Comparison of ENCODE assay signal across 10 cellular contexts in genomic region chr19:893775-894090, GRCh38. TPM values are rescaled to one million over a fixed set of nuclear protein-coding genes. Genes with fewer than 3 reads are reported as not detected.
DNase-seq lines count a peak whose midpoint lies in the region; FAIRE-seq and TF ChIP-seq lines count a peak whose summit lies in the region.
"Had no signal": no experiment of that assay in that cellular context is flagged by ENCODE, and none has a peak within 500 bp of the region (broad histone marks: within the 10 kb centered on the region; RNA-seq: fewer than 3 reads in every experiment).

No MANE protein-coding gene starts in this region.

- TF ChIP-seq CTCF in tibial nerve (IDR thresholded peaks at IDR 0.05), result no peak

- H2BK5ac ChIP-seq in mesenchymal stem cell (ENCODE audit: low read depth, low read length, poor library complexity, severe bottlenecking), result no peak overlapping the region

- no peak for FAIRE-seq in urothelium cell line (lab: Jason Lieb, UNC)

- no peaks in the 10 kb centered on the region for H3K27me3 Mint-ChIP-seq in activated naive CD4-positive, alpha-beta T cell treated with anti-CD3 and anti-CD28 coated beads, Interleukin-2, amount 10 ng/mL, durations not matched to agents 7 days and 5 days
- H3K27me3 Mint-ChIP-seq in activated naive CD8-positive, alpha-beta T cell, result no peaks in the 10 kb centered on the region

- H3K79me1 ChIP-seq in mesenchymal stem cell (replicated peaks; ENCODE audit: low read length, poor library complexity, severe bottlenecking), result peaks cover 32% of the 10 kb centered on the region

- no peak overlapping the region for H3K18ac ChIP-seq in mesenchymal stem cell (ENCODE audit: low read depth in 1 of 2, low read length in 2 of 2)

- no peak overlapping the region for H2BK12ac ChIP-seq in mesenchymal stem cell (ENCODE audit: low read length in 2 of 2)

- H3K4me2 ChIP-seq in mesenchymal stem cell (ENCODE audit: low read length, poor library complexity, severe bottlenecking), result no peak overlapping the region

- CTCF ChIA-PET in activated naive CD4-positive, alpha-beta T cell treated with anti-CD3 and anti-CD28 coated beads, Interleukin-2, amount 10 ng/mL, durations not matched to agents 7 days and 5 days (lab: Charles Lee), result interaction anchor here (1.0 to 1.9 kb wide), 3 partner anchors 13 to 30 kb away, joined by 3 to 7 read pairs (median 4); no protein-coding TSS in a partner anchor

- no peak overlapping the region for H2AFZ ChIP-seq in mesenchymal stem cell (ENCODE audit: low read depth, low read length)

- H3K27me3 ChIP-seq in mesenchymal stem cell (ENCODE audit: control insufficient read depth in 1 of 2, insufficient read depth in 1 of 2, low read length in 2 of 2), result no peaks in the 10 kb centered on the region
- no peaks in the 10 kb centered on the region for H3K27me3 ChIP-seq in tibial nerve
- H3K27me3 ChIP-seq: BE2C had no signal

- no peak overlapping the region for H2AK5ac ChIP-seq in mesenchymal stem cell (ENCODE audit: low read length, severe bottlenecking)

- no peak overlapping the region for H4K91ac ChIP-seq in mesenchymal stem cell (ENCODE audit: low read length)

- H3K36me3 ChIP-seq in mesenchymal stem cell (ENCODE audit: control insufficient read depth in 1 of 2, insufficient read depth in 2 of 2, low read depth in 1 of 2, low read length in 2 of 2) (peaks cover 34 to 54% of the 10 kb centered on the region in 2 experiments), tibial nerve (peaks cover 0 to 40% (median 0%) of the 10 kb centered on the region in 3 donors)

- H2BK15ac ChIP-seq in mesenchymal stem cell (ENCODE audit: low read depth, poor library complexity, severe bottlenecking), result no peak overlapping the region

- H4K8ac ChIP-seq in mesenchymal stem cell (ENCODE audit: low read length), result no peak overlapping the region

- H3K27ac Mint-ChIP-seq in activated naive CD4-positive, alpha-beta T cell treated with anti-CD3 and anti-CD28 coated beads, Interleukin-2, amount 10 ng/mL, durations not matched to agents 7 days and 5 days, result peak overlapping the region; percentile 98
- H3K27ac Mint-ChIP-seq in activated naive CD8-positive, alpha-beta T cell, result peak overlapping the region; percentile 99

- H3K4me1 ChIP-seq in mesenchymal stem cell (ENCODE audit: control insufficient read depth, insufficient read depth, low read depth, low read length) (peaks cover 6% of the 10 kb centered on the region), tibial nerve (peaks cover 0 to 15% (median 3%) of the 10 kb centered on the region in 4 donors)
- H3K4me1 ChIP-seq: BE2C had no signal

- no peak for DNase-seq in activated naive CD4-positive, alpha-beta T cell treated with anti-CD3 and anti-CD28 coated beads, Interleukin-2, amount 10 ng/mL, durations not matched to agents 7 days and 5 days
- no peak for DNase-seq in activated naive CD4-positive, alpha-beta T cell treated with Interleukin-2 at 50 U/mL for 16 hours
- no peak for DNase-seq in mesenchymal stem cell
- DNase-seq in tibial nerve (ENCODE audit: low spot score in 2 of 2), result no peak
- no peak for DNase-seq in cortex of kidney (lab: John Stamatoyannopoulos, UW)
- no peak for DNase-seq in iPS-NIHi11 (ENCODE audit: low spot score)
- DNase-seq in urothelium cell line (ENCODE audit: low spot score), result no peak

- H3K27ac ChIP-seq in mesenchymal stem cell (ENCODE audit: low read length, poor library complexity, severe bottlenecking) (no peak overlapping the region), tibial nerve (peak overlapping the region in 2 of 4 donors; percentile 92 to 96)

- 81% methylated on average over 9 of the region's 12 CpGs for WGBS in mesenchymal stem cell
- WGBS in tibial nerve, 2 donors, result 72 to 75% methylated on average over 12 of the region's 12 CpGs

- H3K4ac ChIP-seq in mesenchymal stem cell (ENCODE audit: low read depth in 1 of 2, low read length in 2 of 2), result no peak overlapping the region

- peak overlapping the region; percentile 94 for H3K9ac ChIP-seq in mesenchymal stem cell (ENCODE audit: low read length)

- TF ChIP-seq EP300 in tibial nerve (IDR thresholded peaks at IDR 0.05), result no peak

- peaks cover 33% of the 10 kb centered on the region for H3K36me3 Mint-ChIP-seq in activated naive CD4-positive, alpha-beta T cell treated with anti-CD3 and anti-CD28 coated beads, Interleukin-2, amount 10 ng/mL, durations not matched to agents 7 days and 5 days
- no peaks in the 10 kb centered on the region for H3K36me3 Mint-ChIP-seq in activated naive CD8-positive, alpha-beta T cell

- peak overlapping the region; percentile 92 for H3K4me3 Mint-ChIP-seq in activated naive CD4-positive, alpha-beta T cell treated with anti-CD3 and anti-CD28 coated beads, Interleukin-2, amount 10 ng/mL, durations not matched to agents 7 days and 5 days
- H3K4me3 Mint-ChIP-seq in activated naive CD8-positive, alpha-beta T cell, result peak overlapping the region; percentile 92

- H3K14ac ChIP-seq in mesenchymal stem cell (ENCODE audit: low read length in 2 of 2), result no peak overlapping the region

- no peaks in the 10 kb centered on the region for H3K9me3 ChIP-seq in mesenchymal stem cell (ENCODE audit: control insufficient read depth, low read length)
- H3K9me3 ChIP-seq in tibial nerve, result no peaks in the 10 kb centered on the region
- H3K9me3 ChIP-seq: BE2C had no signal

- peaks cover 26% of the 10 kb centered on the region for H3K4me1 Mint-ChIP-seq in activated naive CD4-positive, alpha-beta T cell treated with anti-CD3 and anti-CD28 coated beads, Interleukin-2, amount 10 ng/mL, durations not matched to agents 7 days and 5 days
- H3K4me1 Mint-ChIP-seq in activated naive CD8-positive, alpha-beta T cell (ENCODE audit: low read depth), result peaks cover 16% of the 10 kb centered on the region

- TF ChIP-seq POLR2A in tibial nerve (IDR thresholded peaks at IDR 0.05), result no peak

- no peak overlapping the region for H3K23ac ChIP-seq in mesenchymal stem cell (ENCODE audit: low read length in 2 of 2)

- no peak overlapping the region for H2BK120ac ChIP-seq in mesenchymal stem cell (ENCODE audit: low read depth, low read length)

- no peaks in the 10 kb centered on the region for H3K9me3 Mint-ChIP-seq in activated naive CD4-positive, alpha-beta T cell treated with anti-CD3 and anti-CD28 coated beads, Interleukin-2, amount 10 ng/mL, durations not matched to agents 7 days and 5 days
- H3K9me3 Mint-ChIP-seq in activated naive CD8-positive, alpha-beta T cell (ENCODE audit: low read depth), result no peaks in the 10 kb centered on the region

- H3K4me3 ChIP-seq in mesenchymal stem cell (ENCODE audit: insufficient read depth in 1 of 2, low read depth in 1 of 2, low read length in 2 of 2), result peak overlapping the region in 1 of 2 experiments; percentile 78
- H3K4me3 ChIP-seq in tibial nerve, result peak overlapping the region; percentile 65 to 92 (median 83)

RNA-seq across cellular contexts. Expression of gene RNU6-9, which starts 0.4 kb away (rescaled TPM):
- not detected for polyA plus RNA-seq in mesenchymal stem cell (2013, experiment 1 of 2)
- not detected for polyA plus RNA-seq in mesenchymal stem cell (2013, experiment 2 of 2)
- total RNA-seq in tibial nerve, result not detected
- total RNA-seq: renal cortical epithelial cell had no signal

RNA-seq across cellular contexts. Expression of gene MED16, which starts 0.7 kb away (rescaled TPM):
- 19.4 TPM for polyA plus RNA-seq in mesenchymal stem cell (2013, experiment 1 of 2)
- 19.2 TPM for polyA plus RNA-seq in mesenchymal stem cell (2013, experiment 2 of 2)
- total RNA-seq in tibial nerve, result 10 to 100 TPM; 49.6 to 67.5 (median 53.9) TPM

RNA-seq across cellular contexts. Expression of gene R3HDM4, which starts 19.3 kb away (rescaled TPM):
- 68.0 TPM for polyA plus RNA-seq in mesenchymal stem cell (2013, experiment 1 of 2)
- 67.1 TPM for polyA plus RNA-seq in mesenchymal stem cell (2013, experiment 2 of 2)
- 10 to 100 TPM; 30.2 to 47.7 (median 37.6) TPM for total RNA-seq in tibial nerve

RNA-seq across cellular contexts. Expression of gene KISS1R, which starts 23.4 kb away (rescaled TPM):
- not detected for polyA plus RNA-seq in mesenchymal stem cell (2013, experiment 1 of 2)
- polyA plus RNA-seq in mesenchymal stem cell (2013, experiment 2 of 2), result not detected
- total RNA-seq in tibial nerve, result not detected
- total RNA-seq: renal cortical epithelial cell had no signal

RNA-seq across cellular contexts. Expression of gene ARID3A, which starts 32.1 kb away (rescaled TPM):
- polyA plus RNA-seq in mesenchymal stem cell (2013, experiment 1 of 2), result 64.0 TPM
- polyA plus RNA-seq in mesenchymal stem cell (2013, experiment 2 of 2), result 62.8 TPM
- total RNA-seq in tibial nerve, result 10 to 100 TPM in 3 of 4 donors, 1 to 10 TPM in 1; 8.1 to 15.3 (median 12.5) TPM
